In genomic region chr2:151357359-151357758, GRCh38 we compare ENCODE assay signal across 8 cellular contexts. TPM values are rescaled to one million over a fixed set of nuclear protein-coding genes. Genes with fewer than 3 reads are reported as not detected.
A peak's percentile ranks its signal among the peaks of the same experiment; 100 is the strongest.
DNase-seq lines count a peak whose midpoint lies in the region; ATAC-seq and TF ChIP-seq lines count a peak whose summit lies in the region.

Gene TNFAIP6, plus strand, starts transcription at chr2:151357592. Its CDS starts 75 bp downstream, at chr2:151357667.

- DNase-seq in GM03348 (ENCODE audit: low spot score) (peak; percentile 82), glomerular visceral epithelial cell (ENCODE audit: extremely low spot score) (peak; percentile 24), sciatic nerve (ENCODE audit: low spot score) (no peak), NCI-H748 treated with DMSO at 0.1 percent for 48 hours (lab: John Stamatoyannopoulos, UW) (no peak), NCI-H774 (lab: John Stamatoyannopoulos, UW) (no peak)
- DNase-seq in natural killer cell treated with Interleukin-12 subunit alpha and Interleukin-12 subunit beta and Interleukin-15 and Interleukin-18, amount 100 ng/mL, for 72 hours (ENCODE audit: low spot score) = no peak

- no peak within 1 kb of the TSS for H3K4me3 Mint-ChIP-seq in natural killer cell treated with Interleukin-12 subunit alpha and Interleukin-12 subunit beta and Interleukin-15 and Interleukin-18, amount 100 ng/mL, for 72 hours

- peaks cover 14 to 33% of the 10 kb centered on the region in 2 donors for H3K27me3 Mint-ChIP-seq in natural killer cell treated with Interleukin-12 subunit alpha and Interleukin-12 subunit beta and Interleukin-15 and Interleukin-18, amount 100 ng/mL, for 72 hours

- intact Hi-C loops in sciatic nerve (cut with DNase I) = no loop called here

- no peaks in the 10 kb centered on the region for H3K9me3 Mint-ChIP-seq in natural killer cell treated with Interleukin-12 subunit alpha and Interleukin-12 subunit beta and Interleukin-15 and Interleukin-18, amount 100 ng/mL, for 72 hours

- no peak within 1 kb of the TSS for H3K27ac Mint-ChIP-seq in natural killer cell treated with Interleukin-12 subunit alpha and Interleukin-12 subunit beta and Interleukin-15 and Interleukin-18, amount 100 ng/mL, for 72 hours

- no peaks in the 10 kb centered on the region for H3K4me1 Mint-ChIP-seq in natural killer cell treated with Interleukin-12 subunit alpha and Interleukin-12 subunit beta and Interleukin-15 and Interleukin-18, amount 100 ng/mL, for 72 hours (ENCODE audit: low read depth in 2 of 2)

- no peaks in the 10 kb centered on the region for H3K36me3 Mint-ChIP-seq in natural killer cell treated with Interleukin-12 subunit alpha and Interleukin-12 subunit beta and Interleukin-15 and Interleukin-18, amount 100 ng/mL, for 72 hours

- ATAC-seq in SK-N-SH treated with all-trans-retinoic acid at 6 μM for 48 hours = peak; percentile 88
- peak; percentile 95 for ATAC-seq in sciatic nerve
- no peak for ATAC-seq in GM21390 (IDR thresholded peaks at IDR 0.05; ENCODE audit: unreplicated experiment)
- no peak for ATAC-seq in natural killer cell treated with Interleukin-12 subunit alpha and Interleukin-12 subunit beta and Interleukin-15 and Interleukin-18, amount 100 ng/mL, for 72 hours

TF ChIP-seq in SK-N-SH treated with all-trans-retinoic acid at 6 μM for 48 hours, 23 proteins besides CTCF, POLR2A, EP300 and RAD21:
- no peak for TF ChIP-seq ZNF70 (CRISPR knock-in tag; IDR thresholded peaks at IDR 0.05)
- no peak for TF ChIP-seq TSHZ2 (CRISPR knock-in tag; IDR thresholded peaks at IDR 0.05)
- TF ChIP-seq TCF4 (CRISPR knock-in tag; IDR thresholded peaks at IDR 0.05; ENCODE audit: borderline replicate concordance) = peak; percentile 62; the same call in 1 of the 2 replicates

RNA-seq across cellular contexts. Expression of gene TNFAIP6, which starts in this region (rescaled TPM):
- total RNA-seq in sciatic nerve = 14.4 TPM
- 1 to 10 TPM in 1 of 2 donors, under 1 TPM in 1; 0.64 to 1.7 TPM for total RNA-seq in natural killer cell treated with Interleukin-12 subunit alpha and Interleukin-12 subunit beta and Interleukin-15 and Interleukin-18, amount 100 ng/mL, for 72 hours

Comparison
In these comparisons a context has a peak if more than half of its experiments do, and no peak if none do; other contexts are left out.
1. DNase-seq: peak in GM03348 (single experiment) and glomerular visceral epithelial cell (single experiment); none in sciatic nerve (single experiment), NCI-H748 treated with DMSO at 0.1 percent for 48 hours (single experiment), NCI-H774 (single experiment) and natural killer cell treated with Interleukin-12 subunit alpha and Interleukin-12 subunit beta and Interleukin-15 and Interleukin-18, amount 100 ng/mL, for 72 hours (single experiment).
2. ATAC-seq: peak in SK-N-SH treated with all-trans-retinoic acid at 6 μM for 48 hours (single experiment) and sciatic nerve (single experiment); none in GM21390 (single experiment) and natural killer cell treated with Interleukin-12 subunit alpha and Interleukin-12 subunit beta and Interleukin-15 and Interleukin-18, amount 100 ng/mL, for 72 hours (0 of 2).